32 cellular contexts compared by ENCODE assay signal in genomic region chr1:197099444-197099843, GRCh38. TPM values are rescaled to one million over a fixed set of nuclear protein-coding genes. Genes with fewer than 3 reads are reported as not detected.
"Had no signal": no experiment of that assay in that cellular context is flagged by ENCODE, and none has a peak within 500 bp of the region (broad histone marks: within the 10 kb centered on the region; RNA-seq: fewer than 3 reads in every experiment).

No MANE protein-coding gene starts in this region.

- ATAC-seq: effector memory CD8-positive, alpha-beta T cell; gastrocnemius medialis; left lung; lower lobe of right lung; natural killer cell treated with Interleukin-12 subunit alpha and Interleukin-12 subunit beta and Interleukin-15 and Interleukin-18, amount 100 ng/mL, for 72 hours; right cardiac atrium; stimulated activated memory B cell treated with anti-CD40 and anti-IgM and Interleukin-4, amounts not matched to agents 10 μg/mL and 1 μg/mL and 100 μg/mL, for 72 hours; stimulated activated naive CD8-positive, alpha-beta T cell treated with anti-CD3 and anti-CD28 coated beads, Interleukin-15, Interleukin-2, amounts not matched to agents 100 U/mL and 50 U/mL, for 24 hours had no signal

- H2AFZ ChIP-seq: parathyroid adenoma had no signal

- H3K27ac ChIP-seq: coronary artery, esophagus squamous epithelium, gastrocnemius medialis, left lung, lower lobe of right lung, neutrophil, parathyroid adenoma, sigmoid colon, skin epidermis, spleen, thoracic aorta, tibial nerve, upper lobe of left lung had no signal

- H3K27me3 ChIP-seq: esophagus squamous epithelium, gastrocnemius medialis, left lung, neutrophil, sigmoid colon, spleen, tibial nerve, upper lobe of left lung had no signal

- DNase-seq: dermis blood vessel endothelial cell; effector memory CD8-positive, alpha-beta T cell; erythroblast; esophagus squamous epithelium; foreskin fibroblast; gastrocnemius medialis; head of caudate nucleus; kidney; left cardiac atrium; left lung; lower lobe of right lung; right cardiac atrium; sigmoid colon; spleen; stimulated activated CD4-positive, alpha-beta T cell treated with anti-CD3 and anti-CD28 coated beads, Interleukin-4, amount 100 ng/mL, for 4 hours; stimulated activated naive CD8-positive, alpha-beta T cell treated with anti-CD3 and anti-CD28 coated beads, Interleukin-15, Interleukin-2, amounts not matched to agents 100 U/mL and 50 U/mL, for 24 hours; substantia nigra; upper lobe of left lung had no signal

- H3K79me2 ChIP-seq: parathyroid adenoma had no signal

- H3K9me3 ChIP-seq: esophagus squamous epithelium, gastrocnemius medialis, left lung, lower lobe of right lung, neutrophil, sigmoid colon, spleen, thoracic aorta, tibial nerve, upper lobe of left lung had no signal

- H3K4me3 ChIP-seq: coronary artery, esophagus squamous epithelium, gastrocnemius medialis, left lung, lower lobe of right lung, sigmoid colon, skin epidermis, spleen, thoracic aorta, tibial nerve, upper lobe of left lung had no signal

- H3K4me1 ChIP-seq: esophagus squamous epithelium, left lung, lower lobe of right lung, parathyroid adenoma, spleen, tibial nerve, upper lobe of left lung had no signal

- H3K36me3 ChIP-seq: gastrocnemius medialis, lower lobe of right lung, sigmoid colon, thoracic aorta, tibial nerve, upper lobe of left lung had no signal

RNA-seq across cellular contexts. Expression of gene F13B, which starts 32.4 kb away (rescaled TPM):
- total RNA-seq: dermis blood vessel endothelial cell; esophagus squamous epithelium; gastrocnemius medialis; glomerular endothelial cell; kidney; left cardiac atrium; left lung; lower lobe of right lung; mesenteric fat pad; mononuclear cell; natural killer cell treated with Interleukin-12 subunit alpha and Interleukin-12 subunit beta and Interleukin-15 and Interleukin-18, amount 100 ng/mL, for 72 hours; neural crest cell; omental fat pad; progenitor cell of endocrine pancreas; right cardiac atrium; sigmoid colon; spleen; thoracic aorta; tibial nerve; upper lobe of left lung had no signal
- polyA plus RNA-seq: right cardiac atrium, sigmoid colon, spleen had no signal
